In the genomic region with DNA sequence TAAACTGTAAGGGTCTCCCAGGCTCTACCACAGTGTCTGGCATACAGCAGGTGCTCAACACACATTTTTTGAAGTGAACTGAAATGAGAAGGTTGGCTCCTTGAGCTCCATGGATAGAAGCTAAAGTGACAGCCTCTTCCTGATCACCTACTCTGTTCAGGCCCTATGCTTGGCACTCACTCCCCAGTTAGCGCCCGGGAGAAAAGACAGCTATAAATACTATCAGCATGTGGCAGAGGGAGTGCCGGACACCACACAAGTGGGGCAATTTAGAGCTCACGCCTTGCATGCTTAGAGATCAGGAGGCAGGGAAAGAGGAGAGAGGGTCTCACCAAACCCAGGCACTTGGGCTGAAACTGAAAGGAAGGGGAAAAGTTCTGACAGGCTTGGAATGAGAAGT, we compare ENCODE assay signal across 16 cellular contexts.
DNase-seq lines count a peak whose midpoint lies in the region; ATAC-seq and TF ChIP-seq lines count a peak whose summit lies in the region.
"Had no signal": no experiment of that assay in that cellular context is flagged by ENCODE, and none has a peak within 500 bp of the region (broad histone marks: within the 10 kb centered on the region; RNA-seq: fewer than 3 reads in every experiment).

No MANE protein-coding gene starts in this region.

- DNase-seq in NCI-H748 (lab: John Stamatoyannopoulos, UW; ENCODE audit: unreplicated experiment) (peak; percentile 51), NCI-H748 treated with DMSO at 0.1 percent for 48 hours (lab: John Stamatoyannopoulos, UW) (no peak), NCI-H69 (lab: John Stamatoyannopoulos, UW) (peak; percentile 81), chondrocyte (ENCODE audit: low spot score) (peak; percentile 29), right cardiac atrium (no peak), GM23338 (ENCODE audit: low spot score) (no peak)
- no peak for DNase-seq in activated naive CD8-positive, alpha-beta T cell treated with anti-CD3 and anti-CD28 coated beads, Interleukin-2, amount 50 U/mL, for 24 hours
- DNase-seq in effector CD4-positive, alpha-beta T cell, result no peak
- DNase-seq: AML-193; Caco-2; CD4-positive, alpha-beta T cell; H9 had no signal

- no peaks in the 10 kb centered on the region for H3K36me3 ChIP-seq in GM23338 (ENCODE audit: insufficient read depth)

- H3K79me2 ChIP-seq in GM23338 (replicated peaks; ENCODE audit: insufficient read depth), result no peaks in the 10 kb centered on the region

- H2AFZ ChIP-seq in GM23338, result no peak overlapping the region
- H2AFZ ChIP-seq: GM23248 had no signal

- no peak overlapping the region for H3K4me3 Mint-ChIP-seq in chondrocyte (ENCODE audit: unreplicated experiment)
- no peak overlapping the region for H3K4me3 Mint-ChIP-seq in activated naive CD8-positive, alpha-beta T cell treated with anti-CD3 and anti-CD28 coated beads, Interleukin-2, amount 50 U/mL, for 24 hours
- H3K4me3 Mint-ChIP-seq in GM23338, result no peak overlapping the region
- H3K4me3 Mint-ChIP-seq: CD4-positive, alpha-beta T cell; H9 had no signal

- H3K27ac ChIP-seq in right cardiac atrium (ENCODE audit: low read length) (no peak overlapping the region), GM23338 (ENCODE audit: low read depth) (no peak overlapping the region)
- H3K27ac ChIP-seq: 22Rv1, A549, C4-2B, GM23248 had no signal

- no peaks in the 10 kb centered on the region for H3K27me3 ChIP-seq in right cardiac atrium (ENCODE audit: control insufficient read depth, insufficient read depth)
- H3K27me3 ChIP-seq in GM23338 (ENCODE audit: insufficient read depth), result peaks cover 62% of the 10 kb centered on the region

- H3K27me3 Mint-ChIP-seq in chondrocyte (ENCODE audit: low read depth) (peaks cover 48% of the 10 kb centered on the region), GM23338 (ENCODE audit: insufficient read depth, low read depth, poor library complexity) (peaks cover 60% of the 10 kb centered on the region)
- peaks cover 43% of the 10 kb centered on the region for H3K27me3 Mint-ChIP-seq in activated naive CD8-positive, alpha-beta T cell treated with anti-CD3 and anti-CD28 coated beads, Interleukin-2, amount 50 U/mL, for 24 hours

- H3K4me3 ChIP-seq in right cardiac atrium (ENCODE audit: low read length) (no peak overlapping the region), GM23338 (no peak overlapping the region)
- H3K4me3 ChIP-seq: A549, GM23248 had no signal

- no peaks in the 10 kb centered on the region for H3K9me3 ChIP-seq in right cardiac atrium (ENCODE audit: control insufficient read depth, low read length)
- H3K9me3 ChIP-seq: A549, Caco-2 had no signal

- no peak overlapping the region for H3K4me2 ChIP-seq in GM23338
- H3K4me2 ChIP-seq: A549 had no signal

- H3K27ac Mint-ChIP-seq in chondrocyte (ENCODE audit: unreplicated experiment), result no peak overlapping the region
- no peak overlapping the region for H3K27ac Mint-ChIP-seq in activated naive CD8-positive, alpha-beta T cell treated with anti-CD3 and anti-CD28 coated beads, Interleukin-2, amount 50 U/mL, for 24 hours
- no peak overlapping the region for H3K27ac Mint-ChIP-seq in GM23338
- H3K27ac Mint-ChIP-seq: CD4-positive, alpha-beta T cell; H9 had no signal

- no peaks in the 10 kb centered on the region for H3K9me2 ChIP-seq in GM23338 (ENCODE audit: insufficient read depth)

- ATAC-seq in right cardiac atrium, result peak; percentile 49 to 62
- no peak for ATAC-seq in activated naive CD8-positive, alpha-beta T cell treated with anti-CD3 and anti-CD28 coated beads, Interleukin-2, amount 50 U/mL, for 24 hours
- no peak for ATAC-seq in GM23338

- intact Hi-C loops in right cardiac atrium (cut with DNase I), result no loop called here

- H3K4me1 ChIP-seq in right cardiac atrium (ENCODE audit: control insufficient read depth, insufficient read depth, low read length) (no peaks in the 10 kb centered on the region), GM23338 (ENCODE audit: insufficient read depth) (peaks cover 26% of the 10 kb centered on the region)
- H3K4me1 ChIP-seq: A549 had no signal

- H3K4me1 Mint-ChIP-seq in chondrocyte (ENCODE audit: low read depth) (peaks cover 12% of the 10 kb centered on the region), GM23338 (peaks cover 28% of the 10 kb centered on the region)
- H3K4me1 Mint-ChIP-seq in activated naive CD8-positive, alpha-beta T cell treated with anti-CD3 and anti-CD28 coated beads, Interleukin-2, amount 50 U/mL, for 24 hours, result no peaks in the 10 kb centered on the region

- peaks cover 3% of the 10 kb centered on the region for H4K20me1 ChIP-seq in GM23338 (replicated peaks; ENCODE audit: insufficient read depth)

- H3F3A ChIP-seq in GM23338 (replicated peaks; ENCODE audit: low read depth), result 0 out of 2 replicates have a peak, but pooled peaks cover 11% of the 10 kb centered on the region

- TF ChIP-seq CTCF in chondrocyte (IDR thresholded peaks at IDR 0.05) (no peak), GM23338 (conservative IDR thresholded peaks at IDR 0.05; ENCODE audit: low read depth in 2 of 2) (no peak)

- 54% methylated on average over 4 of the region's 4 CpGs for WGBS in right cardiac atrium

- H3K9me3 Mint-ChIP-seq in chondrocyte (ENCODE audit: low read depth), result no peaks in the 10 kb centered on the region
- H3K9me3 Mint-ChIP-seq in activated naive CD8-positive, alpha-beta T cell treated with anti-CD3 and anti-CD28 coated beads, Interleukin-2, amount 50 U/mL, for 24 hours, result no peaks in the 10 kb centered on the region
- H3K9me3 Mint-ChIP-seq in GM23338, result no peaks in the 10 kb centered on the region
- H3K9me3 Mint-ChIP-seq: CD4-positive, alpha-beta T cell had no signal

- no peaks in the 10 kb centered on the region for H3K36me3 Mint-ChIP-seq in chondrocyte (ENCODE audit: low read depth)
- H3K36me3 Mint-ChIP-seq in activated naive CD8-positive, alpha-beta T cell treated with anti-CD3 and anti-CD28 coated beads, Interleukin-2, amount 50 U/mL, for 24 hours (ENCODE audit: low read depth), result no peaks in the 10 kb centered on the region
- H3K36me3 Mint-ChIP-seq in GM23338 (ENCODE audit: low read depth), result no peaks in the 10 kb centered on the region

TF ChIP-seq in GM23338, 12 proteins besides CTCF, POLR2A, EP300 and RAD21 (continues in another document):
- no peak for TF ChIP-seq JUNB (IDR thresholded peaks at IDR 0.05; ENCODE audit: unreplicated experiment)
- TF ChIP-seq ZNF331 (CRISPR knock-in tag; IDR thresholded peaks at IDR 0.05; ENCODE audit: low read depth), result no peak
- no peak for TF ChIP-seq ETS1 (IDR thresholded peaks at IDR 0.05)
- TF ChIP-seq STAT1 (IDR thresholded peaks at IDR 0.05; ENCODE audit: unreplicated experiment), result no peak
- no peak for TF ChIP-seq EZH2 (IDR thresholded peaks at IDR 0.05; ENCODE audit: low read depth, unreplicated experiment)
- TF ChIP-seq ZNF114 (CRISPR knock-in tag; IDR thresholded peaks at IDR 0.05), result no peak
- no peak for TF ChIP-seq EZH2phosphoT487 (IDR thresholded peaks at IDR 0.05; ENCODE audit: unreplicated experiment)

Comparison
In these comparisons a context has a peak if more than half of its experiments do, and no peak if none do; other contexts are left out.
1. DNase-seq: peak in NCI-H748 (single experiment), NCI-H69 (single experiment) and chondrocyte (single experiment); none in NCI-H748 treated with DMSO at 0.1 percent for 48 hours (single experiment), right cardiac atrium (0 of 3), activated naive CD8-positive, alpha-beta T cell treated with anti-CD3 and anti-CD28 coated beads, Interleukin-2, amount 50 U/mL, for 24 hours (single experiment), effector CD4-positive, alpha-beta T cell (single experiment) and GM23338 (single experiment).
2. ATAC-seq: peak in right cardiac atrium (2 of 2); none in activated naive CD8-positive, alpha-beta T cell treated with anti-CD3 and anti-CD28 coated beads, Interleukin-2, amount 50 U/mL, for 24 hours (single experiment) and GM23338 (single experiment).